In the genomic region with DNA sequence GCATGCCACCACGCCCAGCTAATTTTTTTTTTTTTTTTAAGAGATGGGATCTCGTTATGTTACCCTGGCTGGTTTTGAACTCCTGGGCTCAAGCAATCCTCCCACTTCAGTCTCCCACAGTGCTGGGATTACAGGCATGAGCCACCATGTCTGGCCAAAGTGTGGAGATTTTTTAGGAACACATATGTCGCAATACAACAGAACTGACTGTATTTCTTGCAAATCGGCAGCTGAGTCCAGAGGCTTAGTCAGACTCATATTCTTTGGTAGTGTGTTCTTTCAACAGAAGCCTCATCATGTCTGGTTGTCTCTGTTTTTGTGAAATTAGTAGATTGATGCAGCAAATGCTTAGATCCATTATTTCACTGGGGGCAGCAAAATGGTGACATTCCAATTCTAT, we compare ENCODE assay signal across 19 cellular contexts. TPM values are rescaled to one million over a fixed set of nuclear protein-coding genes. Genes with fewer than 3 reads are reported as not detected.
A peak's percentile ranks its signal among the peaks of the same experiment; 100 is the strongest.
DNase-seq lines count a peak whose midpoint lies in the region; ATAC-seq and TF ChIP-seq lines count a peak whose summit lies in the region.
"Had no signal": no experiment of that assay in that cellular context is flagged by ENCODE, and none has a peak within 500 bp of the region (broad histone marks: within the 10 kb centered on the region; RNA-seq: fewer than 3 reads in every experiment).

No MANE protein-coding gene starts in this region.

- H3K4me1 ChIP-seq in tibial nerve: no peaks in the 10 kb centered on the region
- H3K4me1 ChIP-seq: Peyer's patch had no signal

- H3K36me3 ChIP-seq in tibial nerve: peaks cover 0 to 6% (median 0%) of the 10 kb centered on the region in 3 donors
- H3K36me3 ChIP-seq: BLaER1 treated with 17β-estradiol and CSF1 and Interleukin-3, amounts not matched to agents 10 nM and 100 nM; Peyer's patch had no signal

- no peak for TF ChIP-seq POLR2A in tibial nerve (IDR thresholded peaks at IDR 0.05)

- DNase-seq in GM04504 (ENCODE audit: low read depth) (peak; percentile 44), NCI-H226 (peak; percentile 57), omental fat pad (ENCODE audit: low spot score) (no peak), mucosa of gallbladder (ENCODE audit: low spot score) (no peak), tibial nerve (ENCODE audit: low spot score in 2 of 2) (no peak), left colon (no peak)
- DNase-seq: activated CD4-positive, alpha-beta T cell treated with anti-CD3 and anti-CD28 coated beads, Interleukin-2, amount 50 U/mL, for 4 hours; activated naive CD4-positive, alpha-beta T cell treated with anti-CD3 and anti-CD28 coated beads, Interleukin-2, amount 10 ng/mL, durations not matched to agents 7 days and 5 days; DMS 273 treated with DMSO at 0.1 percent for 48 hours; left cardiac atrium; mucosa of descending colon; NCI-H1105; NCI-H748 treated with DMSO at 0.1 percent for 48 hours; Peyer's patch; stimulated activated CD4-positive, alpha-beta T cell treated with anti-CD3 and anti-CD28 coated beads, Interleukin-15, amount 100 ng/mL, for 24 hours; stimulated activated naive CD4-positive, alpha-beta T cell had no signal

- H3K4me3 ChIP-seq in tibial nerve: no peak overlapping the region
- H3K4me3 ChIP-seq: BLaER1 treated with 17β-estradiol and CSF1 and Interleukin-3, amounts not matched to agents 10 nM and 100 nM; mucosa of descending colon; Peyer's patch had no signal

- 89 to 90% methylated on average over 4 of the region's 4 CpGs for WGBS in tibial nerve, 2 donors

- H3K27me3 ChIP-seq in tibial nerve: no peaks in the 10 kb centered on the region
- H3K27me3 ChIP-seq: BLaER1 treated with 17β-estradiol and CSF1 and Interleukin-3, amounts not matched to agents 10 nM and 100 nM; Peyer's patch had no signal

- no peaks in the 10 kb centered on the region for H3K9me3 ChIP-seq in tibial nerve
- H3K9me3 ChIP-seq: mucosa of descending colon, Peyer's patch had no signal

- ATAC-seq in esophagus mucosa (peak; percentile 31), omental fat pad (ENCODE audit: low FRiP score) (peak; percentile 57), left colon (no peak), HG03442 (IDR thresholded peaks at IDR 0.05; ENCODE audit: unreplicated experiment) (no peak)
- ATAC-seq: mucosa of descending colon had no signal

- TF ChIP-seq EP300 in tibial nerve (IDR thresholded peaks at IDR 0.05): no peak

- intact Hi-C loops in left colon (cut with DNase I, micrococcal nuclease): no loop called here

- no peak overlapping the region for H3K27ac ChIP-seq in tibial nerve
- H3K27ac ChIP-seq: BLaER1 treated with 17β-estradiol and CSF1 and Interleukin-3, amounts not matched to agents 10 nM and 100 nM; Peyer's patch had no signal

- TF ChIP-seq CTCF in omental fat pad (IDR thresholded peaks at IDR 0.05): no peak
- no peak for TF ChIP-seq CTCF in tibial nerve (IDR thresholded peaks at IDR 0.05)

RNA-seq across cellular contexts. Expression of gene CD164, which starts 23.9 kb away (rescaled TPM):
- total RNA-seq in esophagus mucosa (91.3 TPM), omental fat pad (100 to 1,000 TPM; 146 to 273 (median 236) TPM), mucosa of gallbladder (606 TPM), tibial nerve (100 to 1,000 TPM; 119 to 175 (median 129) TPM), left colon (100 to 1,000 TPM; 591 to 774 TPM)

RNA-seq across cellular contexts. Expression of gene PPIL6, which starts 34.2 kb away (rescaled TPM):
- total RNA-seq in esophagus mucosa (0.84 TPM), omental fat pad (1 to 10 TPM; 2.3 to 7.4 (median 4.1) TPM), mucosa of gallbladder (2.6 TPM), tibial nerve (10 to 100 TPM in 1 of 4 donors, 1 to 10 TPM in 3; 1.2 to 16.5 (median 4.8) TPM), left colon (1 to 10 TPM in 1 of 2 donors, under 1 TPM in 1; 0.58 to 2.0 TPM)

RNA-seq across cellular contexts. Expression of gene SMPD2, which starts 34.3 kb away (rescaled TPM):
- total RNA-seq in esophagus mucosa: 12.3 TPM
- 10 to 100 TPM; 10.2 to 16.2 (median 10.7) TPM for total RNA-seq in omental fat pad
- 23.2 TPM for total RNA-seq in mucosa of gallbladder
- total RNA-seq in tibial nerve: 10 to 100 TPM; 12.6 to 32.4 (median 17.1) TPM
- total RNA-seq in left colon: 10 to 100 TPM; 17.8 to 23.8 TPM

RNA-seq across cellular contexts. Expression of gene MICAL1, which starts 49.4 kb away (rescaled TPM):
- total RNA-seq in esophagus mucosa (7.4 TPM), omental fat pad (10 to 100 TPM; 14.0 to 48.7 (median 30.2) TPM), mucosa of gallbladder (71.8 TPM), tibial nerve (10 to 100 TPM; 45.4 to 91.0 (median 70.3) TPM), left colon (10 to 100 TPM; 62.7 to 63.9 TPM)

Comparison
In these comparisons a context has a peak if more than half of its experiments do, and no peak if none do; other contexts are left out.
1. DNase-seq: peak in GM04504 (single experiment) and NCI-H226 (single experiment); none in omental fat pad (single experiment), mucosa of gallbladder (single experiment), tibial nerve (0 of 2) and left colon (0 of 2).
2. ATAC-seq: peak in esophagus mucosa (single experiment) and omental fat pad (single experiment); none in left colon (single experiment) and HG03442 (single experiment).